1 cellular context compared by ENCODE assay signal in genomic region chr14:55074662-55075061, GRCh38.
TF ChIP-seq lines count a peak whose summit lies in the region.

No MANE protein-coding gene starts in this region.

TF ChIP-seq in K562, 482 proteins besides CTCF, POLR2A, EP300 and RAD21 (continued from another document):
- TF ChIP-seq, protein P1, sequence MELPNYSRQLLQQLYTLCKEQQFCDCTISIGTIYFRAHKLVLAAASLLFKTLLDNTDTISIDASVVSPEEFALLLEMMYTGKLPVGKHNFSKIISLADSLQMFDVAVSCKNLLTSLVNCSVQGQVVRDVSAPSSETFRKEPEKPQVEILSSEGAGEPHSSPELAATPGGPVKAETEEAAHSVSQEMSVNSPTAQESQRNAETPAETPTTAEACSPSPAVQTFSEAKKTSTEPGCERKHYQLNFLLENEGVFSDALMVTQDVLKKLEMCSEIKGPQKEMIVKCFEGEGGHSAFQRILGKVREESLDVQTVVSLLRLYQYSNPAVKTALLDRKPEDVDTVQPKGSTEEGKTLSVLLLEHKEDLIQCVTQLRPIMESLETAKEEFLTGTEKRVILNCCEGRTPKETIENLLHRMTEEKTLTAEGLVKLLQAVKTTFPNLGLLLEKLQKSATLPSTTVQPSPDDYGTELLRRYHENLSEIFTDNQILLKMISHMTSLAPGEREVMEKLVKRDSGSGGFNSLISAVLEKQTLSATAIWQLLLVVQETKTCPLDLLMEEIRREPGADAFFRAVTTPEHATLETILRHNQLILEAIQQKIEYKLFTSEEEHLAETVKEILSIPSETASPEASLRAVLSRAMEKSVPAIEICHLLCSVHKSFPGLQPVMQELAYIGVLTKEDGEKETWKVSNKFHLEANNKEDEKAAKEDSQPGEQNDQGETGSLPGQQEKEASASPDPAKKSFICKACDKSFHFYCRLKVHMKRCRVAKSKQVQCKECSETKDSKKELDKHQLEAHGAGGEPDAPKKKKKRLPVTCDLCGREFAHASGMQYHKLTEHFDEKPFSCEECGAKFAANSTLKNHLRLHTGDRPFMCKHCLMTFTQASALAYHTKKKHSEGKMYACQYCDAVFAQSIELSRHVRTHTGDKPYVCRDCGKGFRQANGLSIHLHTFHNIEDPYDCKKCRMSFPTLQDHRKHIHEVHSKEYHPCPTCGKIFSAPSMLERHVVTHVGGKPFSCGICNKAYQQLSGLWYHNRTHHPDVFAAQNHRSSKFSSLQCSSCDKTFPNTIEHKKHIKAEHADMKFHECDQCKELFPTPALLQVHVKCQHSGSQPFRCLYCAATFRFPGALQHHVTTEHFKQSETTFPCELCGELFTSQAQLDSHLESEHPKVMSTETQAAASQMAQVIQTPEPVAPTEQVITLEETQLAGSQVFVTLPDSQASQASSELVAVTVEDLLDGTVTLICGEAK (IDR thresholded peaks at IDR 0.05): no peak
- TF ChIP-seq, protein P1 (CRISPR knock-in tag; IDR thresholded peaks at IDR 0.05): no peak
- TF ChIP-seq, protein P2, sequence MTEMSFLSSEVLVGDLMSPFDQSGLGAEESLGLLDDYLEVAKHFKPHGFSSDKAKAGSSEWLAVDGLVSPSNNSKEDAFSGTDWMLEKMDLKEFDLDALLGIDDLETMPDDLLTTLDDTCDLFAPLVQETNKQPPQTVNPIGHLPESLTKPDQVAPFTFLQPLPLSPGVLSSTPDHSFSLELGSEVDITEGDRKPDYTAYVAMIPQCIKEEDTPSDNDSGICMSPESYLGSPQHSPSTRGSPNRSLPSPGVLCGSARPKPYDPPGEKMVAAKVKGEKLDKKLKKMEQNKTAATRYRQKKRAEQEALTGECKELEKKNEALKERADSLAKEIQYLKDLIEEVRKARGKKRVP (CRISPR knock-in tag; IDR thresholded peaks at IDR 0.05): no peak
- TF ChIP-seq SNIP1 (IDR thresholded peaks at IDR 0.05; ENCODE audit: low read depth) (no peak), MEF2D (tag; conservative IDR thresholded peaks at IDR 0.05; ENCODE audit: low read depth) (no peak), ZFP30 (CRISPR knock-in tag; IDR thresholded peaks at IDR 0.05; ENCODE audit: borderline replicate concordance) (no peak), RFX7 (CRISPR knock-in tag; IDR thresholded peaks at IDR 0.05) (no peak), ERF (CRISPR knock-in tag; IDR thresholded peaks at IDR 0.05) (no peak), TFAM (CRISPR knock-in tag; conservative IDR thresholded peaks at IDR 0.05) (no peak), ZNF551 (CRISPR knock-in tag; IDR thresholded peaks at IDR 0.05) (no peak), SIN3A (IDR thresholded peaks at IDR 0.05; ENCODE audit: borderline replicate concordance in 2 of 2, control insufficient read depth in 1 of 2, low read depth in 2 of 2, low read length in 2 of 2) (no peak), RBM39 (optimal IDR thresholded peaks at IDR 0.05; ENCODE audit: low read depth, low read length) (no peak), EHMT2 (IDR thresholded peaks at IDR 0.05) (no peak), POLR3G (IDR thresholded peaks at IDR 0.05; ENCODE audit: extremely low read depth, insufficient read length, insufficient replicate concordance) (no peak)
